ENCODE assay signal across 1 cellular context in the genomic region with DNA sequence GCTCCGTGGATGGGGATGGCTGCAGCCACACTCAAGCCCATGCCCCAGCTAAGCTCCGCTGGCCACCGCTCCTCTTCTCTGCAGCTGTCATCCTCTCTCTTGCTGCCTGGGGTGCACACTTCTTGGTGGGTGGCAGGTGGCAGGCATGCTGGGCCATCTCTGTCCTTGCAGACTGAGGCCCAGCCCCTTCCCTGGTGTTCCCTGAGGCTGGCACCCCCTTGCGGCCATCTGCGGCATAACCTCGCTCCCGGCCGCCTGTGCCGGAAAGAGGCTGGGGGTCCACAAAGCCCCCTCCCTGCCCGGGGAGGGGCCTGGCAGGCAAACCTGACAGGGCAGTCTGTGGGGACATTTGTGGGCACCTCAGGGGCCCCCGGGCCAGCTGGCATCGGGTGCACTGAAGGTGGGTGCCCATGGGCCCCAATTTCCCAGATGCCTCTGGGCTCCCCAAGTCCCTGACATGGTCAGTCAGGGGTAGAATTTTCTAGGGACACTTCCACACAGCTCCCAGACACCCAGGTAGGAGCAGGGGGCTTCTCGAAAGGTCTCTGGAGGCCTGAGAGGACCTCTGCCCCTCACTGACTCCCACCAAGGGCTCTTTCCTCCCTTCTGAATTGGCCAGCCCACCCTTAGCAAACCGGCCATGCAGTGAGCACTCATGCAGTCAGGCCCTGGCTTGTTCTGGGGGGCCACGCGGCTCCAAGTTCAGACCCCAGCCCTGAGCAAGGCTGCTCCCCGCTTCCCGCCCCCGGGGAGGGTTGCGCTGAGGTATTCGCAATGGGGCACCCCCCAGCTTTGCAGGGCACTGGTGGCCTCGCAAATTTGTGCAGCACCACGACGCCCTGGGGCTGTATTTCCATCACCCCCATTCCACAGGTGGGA.
TF ChIP-seq lines count a peak whose summit lies in the region.

No MANE protein-coding gene starts in this region.

TF ChIP-seq in H1, 55 proteins besides CTCF, POLR2A, EP300 and RAD21 (continued from another document):
- TF ChIP-seq SIN3A (conservative IDR thresholded peaks at IDR 0.05 in 1 of 2, IDR thresholded peaks at IDR 0.05 in 1 of 2; ENCODE audit: low read depth in 1 of 2, low read length in 2 of 2) (no peak), TEAD4 (IDR thresholded peaks at IDR 0.05; ENCODE audit: low read depth, low read length) (0 out of 2 replicates have a peak, but pooled peaks have one; percentile 14)
- TF ChIP-seq, protein P1, sequence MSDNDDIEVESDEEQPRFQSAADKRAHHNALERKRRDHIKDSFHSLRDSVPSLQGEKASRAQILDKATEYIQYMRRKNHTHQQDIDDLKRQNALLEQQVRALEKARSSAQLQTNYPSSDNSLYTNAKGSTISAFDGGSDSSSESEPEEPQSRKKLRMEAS (IDR thresholded peaks at IDR 0.05): peak; percentile 47; the same call in 1 of the 2 replicates
TF ChIP-seq in H1: peak in this region for 3.
